14 cellular contexts compared by ENCODE assay signal in the genomic region with DNA sequence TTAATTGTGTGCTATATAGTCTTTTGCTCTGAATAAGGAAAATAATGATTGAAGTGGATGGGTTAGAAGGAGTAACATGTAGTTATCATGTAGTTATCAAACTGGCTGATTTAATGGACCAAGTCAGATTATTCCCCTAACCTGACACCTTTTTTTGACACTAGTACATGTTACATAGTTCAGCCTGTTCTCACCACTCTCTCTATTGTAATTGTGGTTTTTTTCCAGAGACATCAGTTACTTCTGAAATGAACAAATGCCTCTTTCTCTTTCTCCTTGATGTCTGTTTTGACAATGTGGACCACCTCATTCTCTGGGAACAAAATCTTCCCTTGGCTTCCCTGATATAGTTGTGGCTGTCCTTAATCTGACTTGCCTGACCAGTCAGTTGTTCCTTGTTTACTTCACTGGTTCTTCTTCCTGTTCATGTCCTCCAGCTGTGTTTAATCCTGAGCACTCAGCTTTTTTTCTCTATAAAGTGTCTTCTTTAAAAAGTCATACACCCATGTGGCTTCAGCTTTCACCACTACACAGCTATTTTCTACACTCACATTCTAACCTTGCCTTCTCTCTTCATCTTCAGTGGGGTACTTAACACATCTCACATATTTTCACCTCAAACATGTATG.
DNase-seq lines count a peak whose midpoint lies in the region; ATAC-seq and TF ChIP-seq lines count a peak whose summit lies in the region.
"Had no signal": no experiment of that assay in that cellular context is flagged by ENCODE, and none has a peak within 500 bp of the region (broad histone marks: within the 10 kb centered on the region; RNA-seq: fewer than 3 reads in every experiment).

No MANE protein-coding gene starts in this region.

- H2BK120ac ChIP-seq in mesendoderm (ENCODE audit: low read depth, low read length) = no peak overlapping the region

- H4K8ac ChIP-seq in mesendoderm (ENCODE audit: low read depth, low read length) = no peak overlapping the region

- H3K9me3 Mint-ChIP-seq in MCF 10A (ENCODE audit: unreplicated experiment) = no peaks in the 10 kb centered on the region
- H3K9me3 Mint-ChIP-seq in activated CD4-positive, alpha-beta T cell treated with anti-CD3 and anti-CD28 coated beads, Interleukin-2, amount 10 ng/mL, durations not matched to agents 7 days and 5 days = no peaks in the 10 kb centered on the region
- H3K9me3 Mint-ChIP-seq: HFFc6 had no signal

- no peak overlapping the region for H4K5ac ChIP-seq in mesendoderm (ENCODE audit: low read length)

- no peak overlapping the region for H2AK5ac ChIP-seq in mesendoderm (ENCODE audit: low read length)

- peak; percentile 56 for ATAC-seq in upper lobe of right lung

- in situ Hi-C loops in G401 (cut with HindIII; ENCODE audit: low sequenced_read_pairs) = no loop called here

- POLR2A ChIA-PET in MCF 10A (lab: Yijun Ruan, JAX) = no interaction called here
- POLR2A ChIA-PET in activated CD4-positive, alpha-beta T cell treated with anti-CD3 and anti-CD28 coated beads, Interleukin-2, amount 10 ng/mL, durations not matched to agents 7 days and 5 days (lab: Charles Lee) = no interaction called here

- peak overlapping the region; percentile 76 for H3K18ac ChIP-seq in mesendoderm (ENCODE audit: low read length)

- intact Hi-C loops in breast epithelium (cut with DNase I; ENCODE audit: low total_unique reads) = loop anchor here (5.0 kb wide), 1 partner anchor 117 kb away; no protein-coding TSS in a partner anchor
- intact Hi-C loops in MCF 10A (cut with micrococcal nuclease) = no loop called here
- intact Hi-C loops in upper lobe of right lung (cut with DNase I) = no loop called here
- intact Hi-C loops in posterior vena cava (cut with DNase I) = loop anchor here in 1 of 2 donors (5.0 kb wide), 1 partner anchor 818 kb away; no protein-coding TSS in a partner anchor

- H3K4ac ChIP-seq in mesendoderm (ENCODE audit: low read depth, low read length) = no peak overlapping the region

- H3K27ac Mint-ChIP-seq in MCF 10A (ENCODE audit: low read depth, unreplicated experiment) = no peak overlapping the region
- H3K27ac Mint-ChIP-seq in activated CD4-positive, alpha-beta T cell treated with anti-CD3 and anti-CD28 coated beads, Interleukin-2, amount 10 ng/mL, durations not matched to agents 7 days and 5 days = no peak overlapping the region
- H3K27ac Mint-ChIP-seq: HFFc6 had no signal

- BruUV-seq in MCF 10A (replicated peaks; lab: Mats Ljungman, UMichigan) = no TSS peak

- CTCF ChIA-PET in MCF 10A (lab: Yijun Ruan, JAX) = interaction anchor here (0.5 to 0.6 kb wide), 2 partner anchors 48 to 83 kb away, joined by 3 read pairs; no protein-coding TSS in a partner anchor
- CTCF ChIA-PET in activated CD4-positive, alpha-beta T cell treated with anti-CD3 and anti-CD28 coated beads, Interleukin-2, amount 10 ng/mL, durations not matched to agents 7 days and 5 days (lab: Charles Lee) = no interaction called here

- H3K4me2 ChIP-seq in mesendoderm (ENCODE audit: low read length) = no peak overlapping the region

- H2BK5ac ChIP-seq in mesendoderm (ENCODE audit: low read length) = peak overlapping the region; percentile 27

- no peaks in the 10 kb centered on the region for H3K79me2 ChIP-seq in mesendoderm (ENCODE audit: control insufficient read depth, insufficient read depth, low read length)

- peaks cover 10% of the 10 kb centered on the region for H3K4me1 Mint-ChIP-seq in MCF 10A (ENCODE audit: insufficient read depth, unreplicated experiment)
- peaks cover 24% of the 10 kb centered on the region for H3K4me1 Mint-ChIP-seq in activated CD4-positive, alpha-beta T cell treated with anti-CD3 and anti-CD28 coated beads, Interleukin-2, amount 10 ng/mL, durations not matched to agents 7 days and 5 days

- H3K4me3 Mint-ChIP-seq in MCF 10A (ENCODE audit: unreplicated experiment) = no peak overlapping the region
- no peak overlapping the region for H3K4me3 Mint-ChIP-seq in activated CD4-positive, alpha-beta T cell treated with anti-CD3 and anti-CD28 coated beads, Interleukin-2, amount 10 ng/mL, durations not matched to agents 7 days and 5 days
- H3K4me3 Mint-ChIP-seq: HFFc6 had no signal

- H3K36me3 Mint-ChIP-seq in MCF 10A (ENCODE audit: insufficient read depth, unreplicated experiment) = no peaks in the 10 kb centered on the region
- no peaks in the 10 kb centered on the region for H3K36me3 Mint-ChIP-seq in activated CD4-positive, alpha-beta T cell treated with anti-CD3 and anti-CD28 coated beads, Interleukin-2, amount 10 ng/mL, durations not matched to agents 7 days and 5 days (ENCODE audit: low read depth)

- H3K23ac ChIP-seq in mesendoderm (ENCODE audit: low read length) = no peak overlapping the region

- no peak overlapping the region for H2BK15ac ChIP-seq in mesendoderm (replicated peaks; ENCODE audit: low read depth)

- H3K27me3 ChIP-seq in breast epithelium (no peaks in the 10 kb centered on the region), mesendoderm (ENCODE audit: insufficient read depth, low read length, poor library complexity) (no peaks in the 10 kb centered on the region), upper lobe of right lung (no peaks in the 10 kb centered on the region)
- H3K27me3 ChIP-seq: ovary, stomach had no signal

- no peak overlapping the region for H3K9ac ChIP-seq in mesendoderm (ENCODE audit: low read length)

- H3K56ac ChIP-seq in mesendoderm (ENCODE audit: low read length) = peak overlapping the region; percentile 35

- H3K27me3 Mint-ChIP-seq in MCF 10A (ENCODE audit: insufficient read depth, unreplicated experiment) = no peaks in the 10 kb centered on the region
- H3K27me3 Mint-ChIP-seq in activated CD4-positive, alpha-beta T cell treated with anti-CD3 and anti-CD28 coated beads, Interleukin-2, amount 10 ng/mL, durations not matched to agents 7 days and 5 days = no peaks in the 10 kb centered on the region

- TF ChIP-seq POLR2A in breast epithelium (IDR thresholded peaks at IDR 0.05) = no peak

- H3K4me1 ChIP-seq in breast epithelium (no peaks in the 10 kb centered on the region), mesendoderm (ENCODE audit: control insufficient read depth, low read depth, low read length) (peaks cover 9% of the 10 kb centered on the region), upper lobe of right lung (no peaks in the 10 kb centered on the region)

- H3K4me3 ChIP-seq in breast epithelium (no peak overlapping the region), mesendoderm (ENCODE audit: low read length) (no peak overlapping the region), upper lobe of right lung (no peak overlapping the region)
- H3K4me3 ChIP-seq: ovary, stomach had no signal

- H3K9me3 ChIP-seq in breast epithelium (no peaks in the 10 kb centered on the region), upper lobe of right lung (no peaks in the 10 kb centered on the region)
- H3K9me3 ChIP-seq: ovary, stomach had no signal

- H3K27ac ChIP-seq in breast epithelium (peak overlapping the region; percentile 67 to 77), caudate nucleus (ENCODE audit: low read depth, low read length) (peak overlapping the region; percentile 11), mesendoderm (ENCODE audit: low read depth, low read length) (peak overlapping the region; percentile 74), upper lobe of right lung (no peak overlapping the region)
- H3K27ac ChIP-seq: ovary had no signal

- TF ChIP-seq CTCF in breast epithelium (IDR thresholded peaks at IDR 0.05) (no peak), MCF 10A (IDR thresholded peaks at IDR 0.05; ENCODE audit: unreplicated experiment) (no peak), upper lobe of right lung (IDR thresholded peaks at IDR 0.05) (no peak)

- H3K36me3 ChIP-seq in breast epithelium = no peaks in the 10 kb centered on the region
- no peaks in the 10 kb centered on the region for H3K36me3 ChIP-seq in mesendoderm (ENCODE audit: control insufficient read depth, insufficient read depth, low read length)
- no peaks in the 10 kb centered on the region for H3K36me3 ChIP-seq in upper lobe of right lung
- H3K36me3 ChIP-seq: ovary, stomach had no signal

- DNase-seq in breast epithelium (ENCODE audit: low spot score in 2 of 2) (no peak), MCF 10A (ENCODE audit: unreplicated experiment) (no peak), caudate nucleus (lab: John Stamatoyannopoulos, UW) (no peak), mesendoderm (peak; percentile 27), upper lobe of right lung (no peak), G401 (ENCODE audit: low spot score) (no peak), posterior vena cava (ENCODE audit: low spot score) (no peak)
- DNase-seq in activated CD4-positive, alpha-beta T cell treated with anti-CD3 and anti-CD28 coated beads, Interleukin-2, amount 10 ng/mL, durations not matched to agents 7 days and 5 days = no peak
- DNase-seq: activated effector memory CD4-positive, alpha-beta T cell treated with anti-CD3 and anti-CD28 coated beads, Interleukin-2, amount 50 U/mL, for 16 hours; dermis blood vessel endothelial cell; HFFc6; NCI-H526; ovary; stomach had no signal

- H3K79me1 ChIP-seq in mesendoderm (ENCODE audit: low read length) = no peaks in the 10 kb centered on the region
